ENCODE assay signal across 18 cellular contexts in genomic region chr16:14056970-14057369, GRCh38. TPM values are rescaled to one million over a fixed set of nuclear protein-coding genes. Genes with fewer than 3 reads are reported as not detected.
DNase-seq lines count a peak whose midpoint lies in the region; ATAC-seq and TF ChIP-seq lines count a peak whose summit lies in the region.
"Had no signal": no experiment of that assay in that cellular context is flagged by ENCODE, and none has a peak within 500 bp of the region (broad histone marks: within the 10 kb centered on the region; RNA-seq: fewer than 3 reads in every experiment).

No MANE protein-coding gene starts in this region.

- H3K9me3 ChIP-seq in gastroesophageal sphincter, result peaks cover 0 to 11% (median 0%) of the 10 kb centered on the region in 3 donors

- H3K27me3 ChIP-seq in brain microvascular endothelial cell (replicated peaks), result no peaks in the 10 kb centered on the region
- no peaks in the 10 kb centered on the region for H3K27me3 ChIP-seq in gastroesophageal sphincter
- H3K27me3 ChIP-seq: cardiac muscle cell, left lung had no signal

- DNase-seq in HCEC 1CT (peak; percentile 54), brain microvascular endothelial cell (peak; percentile 12), NCI-H526 treated with DMSO at 0.1 percent for 48 hours (lab: John Stamatoyannopoulos, UW) (no peak)
- no peak for DNase-seq in activated T-cell treated with anti-CD3 and anti-CD28 coated beads, Interleukin-2, amount 50 U/mL, for 48 hours
- no peak for DNase-seq in activated CD4-positive, CD25-positive, alpha-beta regulatory T cell treated with anti-CD3 and anti-CD28 coated beads, Interleukin-2, amount 50 U/mL, for 72 hours
- no peak for DNase-seq in activated CD8-positive, alpha-beta memory T cell treated with anti-CD3 and anti-CD28 coated beads, Interleukin-2, amount 50 U/mL, for 48 hours
- DNase-seq: activated effector memory CD4-positive, alpha-beta T cell treated with anti-CD3 and anti-CD28 coated beads, Interleukin-2, amount 50 U/mL, for 16 hours; DMS 273 treated with DMSO at 0.1 percent for 48 hours; left lung; NCI-H1417 treated with DMSO at 0.1 percent for 48 hours; NCI-H345; stimulated activated naive CD4-positive, alpha-beta T cell had no signal

- 52 to 61% methylated on average over 5 of the region's 5 CpGs for WGBS in gastroesophageal sphincter (ENCODE audit: low coverage in 1 of 2), 2 donors

- TF ChIP-seq CTCF in brain microvascular endothelial cell (IDR thresholded peaks at IDR 0.05; ENCODE audit: low read depth, low read length, missing control alignments), result no peak
- no peak for TF ChIP-seq CTCF in gastroesophageal sphincter (IDR thresholded peaks at IDR 0.05)

- TF ChIP-seq EP300 in gastroesophageal sphincter (IDR thresholded peaks at IDR 0.05), result no peak

- no peak for ATAC-seq in gastroesophageal sphincter
- ATAC-seq: natural killer cell treated with Interleukin-12 subunit alpha and Interleukin-12 subunit beta and Interleukin-15 and Interleukin-18, amount 100 ng/mL, for 72 hours had no signal

- in situ Hi-C loops in brain microvascular endothelial cell (cut with HindIII; ENCODE audit: low pct_ligation_motif_present, low sequenced_read_pairs), result no loop called here

- H3K4me1 ChIP-seq in gastroesophageal sphincter, result no peaks in the 10 kb centered on the region
- H3K4me1 ChIP-seq: left lung had no signal

- no peaks in the 10 kb centered on the region for H3K36me3 ChIP-seq in brain microvascular endothelial cell (replicated peaks)
- H3K36me3 ChIP-seq in gastroesophageal sphincter, result no peaks in the 10 kb centered on the region
- H3K36me3 ChIP-seq: cardiac muscle cell, left lung had no signal

- no peak overlapping the region for H3K27ac ChIP-seq in brain microvascular endothelial cell
- peak overlapping the region in 3 of 4 donors; percentile 51 to 59 (median 52) for H3K27ac ChIP-seq in gastroesophageal sphincter
- peak overlapping the region; percentile 31 for H3K27ac ChIP-seq in temporal lobe (ENCODE audit: low read depth, low read length)
- H3K27ac ChIP-seq: cardiac muscle cell, KMS-11 had no signal

- no peak overlapping the region for H3K4me3 ChIP-seq in brain microvascular endothelial cell (ENCODE audit: low read depth, low read length)
- no peak overlapping the region for H3K4me3 ChIP-seq in gastroesophageal sphincter
- H3K4me3 ChIP-seq: cardiac muscle cell, left lung, skin epidermis had no signal

- TF ChIP-seq POLR2A in gastroesophageal sphincter (IDR thresholded peaks at IDR 0.05), result no peak

RNA-seq across cellular contexts. Expression of gene MRTFB, which starts 14.1 kb away (rescaled TPM):
- total RNA-seq in gastroesophageal sphincter (10 to 100 TPM; 38.8 to 53.1 (median 41.1) TPM), temporal lobe (36.9 TPM)

Comparison
In these comparisons a context has a peak if more than half of its experiments do, and no peak if none do; other contexts are left out.
1. DNase-seq: peak in HCEC 1CT (single experiment) and brain microvascular endothelial cell (single experiment); none in activated T-cell treated with anti-CD3 and anti-CD28 coated beads, Interleukin-2, amount 50 U/mL, for 48 hours (0 of 2), activated CD4-positive, CD25-positive, alpha-beta regulatory T cell treated with anti-CD3 and anti-CD28 coated beads, Interleukin-2, amount 50 U/mL, for 72 hours (single experiment), NCI-H526 treated with DMSO at 0.1 percent for 48 hours (single experiment) and activated CD8-positive, alpha-beta memory T cell treated with anti-CD3 and anti-CD28 coated beads, Interleukin-2, amount 50 U/mL, for 48 hours (single experiment).